8 cellular contexts compared by ENCODE assay signal in genomic region chr10:13162013-13162364, GRCh38. TPM values are rescaled to one million over a fixed set of nuclear protein-coding genes. Genes with fewer than 3 reads are reported as not detected.
DNase-seq lines count a peak whose midpoint lies in the region; ATAC-seq, FAIRE-seq and TF ChIP-seq lines count a peak whose summit lies in the region.

No MANE protein-coding gene starts in this region.

- no peaks in the 10 kb centered on the region for H3K27me3 ChIP-seq in A673 (replicated peaks; ENCODE audit: insufficient read depth, low read depth, low read length, poor library complexity)
- no peaks in the 10 kb centered on the region for H3K27me3 ChIP-seq in keratinocyte (ENCODE audit: control insufficient read depth, extremely low read depth, insufficient read depth, low read length)

- H3K27me3 Mint-ChIP-seq in activated CD8-positive, alpha-beta T cell treated with anti-CD3 and anti-CD28 coated beads, Interleukin-2, amount 10 ng/mL, durations not matched to agents 7 days and 5 days (ENCODE audit: low read depth) = no peaks in the 10 kb centered on the region

- no peaks in the 10 kb centered on the region for H3K9me3 Mint-ChIP-seq in activated CD8-positive, alpha-beta T cell treated with anti-CD3 and anti-CD28 coated beads, Interleukin-2, amount 10 ng/mL, durations not matched to agents 7 days and 5 days (ENCODE audit: insufficient read depth)

- peak overlapping the region; percentile 91 for H3K4me3 Mint-ChIP-seq in activated CD8-positive, alpha-beta T cell treated with anti-CD3 and anti-CD28 coated beads, Interleukin-2, amount 10 ng/mL, durations not matched to agents 7 days and 5 days

- H3K4me2 ChIP-seq in keratinocyte (ENCODE audit: control insufficient read depth, extremely low read depth, insufficient read depth, low read depth, low read length) = peak overlapping the region; percentile 79

- H3K4me3 ChIP-seq in A673 (ENCODE audit: low read depth, low read length, poor library complexity, severe bottlenecking) = peak overlapping the region; percentile 59
- peak overlapping the region; percentile 60 to 88 (median 87) for H3K4me3 ChIP-seq in keratinocyte (ENCODE audit: control insufficient read depth in 2 of 3, extremely low read depth in 1 of 3, insufficient read depth in 2 of 3, low read depth in 1 of 3, low read length in 3 of 3)

- H3K36me3 Mint-ChIP-seq in activated CD8-positive, alpha-beta T cell treated with anti-CD3 and anti-CD28 coated beads, Interleukin-2, amount 10 ng/mL, durations not matched to agents 7 days and 5 days (ENCODE audit: low read depth) = peaks cover 28% of the 10 kb centered on the region

- H3K4me1 Mint-ChIP-seq in activated CD8-positive, alpha-beta T cell treated with anti-CD3 and anti-CD28 coated beads, Interleukin-2, amount 10 ng/mL, durations not matched to agents 7 days and 5 days (ENCODE audit: low read depth) = peaks cover 47% of the 10 kb centered on the region

- H3K36me3 ChIP-seq in A673 (ENCODE audit: insufficient read depth, low read length, poor library complexity, severe bottlenecking) (peaks cover 24% of the 10 kb centered on the region), keratinocyte (ENCODE audit: control insufficient read depth in 2 of 2, extremely low read depth in 1 of 2, insufficient read depth in 2 of 2, low read length in 2 of 2) (peaks cover 0 to 6% of the 10 kb centered on the region in 2 experiments)

- TF ChIP-seq CTCF in A673 (conservative IDR thresholded peaks at IDR 0.05; ENCODE audit: low read depth, low read length) (no peak), GM20000 (IDR thresholded peaks at IDR 0.05; ENCODE audit: extremely low read depth, missing control alignments) (no peak), keratinocyte (optimal IDR thresholded peaks at IDR 0.05 in 1 of 3, IDR thresholded peaks at IDR 0.05 in 1 of 3, conservative IDR thresholded peaks at IDR 0.05 in 1 of 3; ENCODE audit: extremely low read depth in 1 of 3, insufficient read depth in 2 of 3, low read length in 3 of 3) (no peak)

- no peaks in the 10 kb centered on the region for H3K9me1 ChIP-seq in keratinocyte (ENCODE audit: control insufficient read depth, extremely low read depth, insufficient read depth, low read length)

- CTCF ChIA-PET in A673 (lab: Charles Lee) = interaction anchor here (1.8 kb wide), 1 partner anchor 140 kb away, joined by 11 read pairs; no protein-coding TSS in a partner anchor
- CTCF ChIA-PET in activated CD8-positive, alpha-beta T cell treated with anti-CD3 and anti-CD28 coated beads, Interleukin-2, amount 10 ng/mL, durations not matched to agents 7 days and 5 days (lab: Charles Lee) = interaction anchor here (0.6 to 3.1 kb wide), 25 partner anchors 9 to 278 kb away, joined by 3 to 29 read pairs (median 3); partner anchors contain the start of genes PHYH and SEPHS1

- DNase-seq in A673 (ENCODE audit: low spot score) (no peak), GM20000 (ENCODE audit: low spot score) (peak; percentile 35), keratinocyte (ENCODE audit: low read depth, low spot score) (no peak), putamen (ENCODE audit: low spot score) (no peak), NCI-H446 treated with DMSO at 0.1 percent for 48 hours (lab: John Stamatoyannopoulos, UW) (no peak), NCI-H2081 treated with DMSO at 0.1 percent for 48 hours (lab: John Stamatoyannopoulos, UW) (no peak), KG1 (lab: John Stamatoyannopoulos, UW) (no peak)
- no peak for DNase-seq in activated CD8-positive, alpha-beta T cell treated with anti-CD3 and anti-CD28 coated beads, Interleukin-2, amount 10 ng/mL, durations not matched to agents 7 days and 5 days

- FAIRE-seq in keratinocyte (lab: Jason Lieb, UNC) = no peak

- no peaks in the 10 kb centered on the region for H4K20me1 ChIP-seq in keratinocyte (ENCODE audit: control insufficient read depth, extremely low read depth, insufficient read depth, low read length)

- H3K9me3 ChIP-seq in A673 (ENCODE audit: low read depth, low read length, poor library complexity, severe bottlenecking) (no peaks in the 10 kb centered on the region), keratinocyte (ENCODE audit: control insufficient read depth, low read depth, low read length) (no peaks in the 10 kb centered on the region)

- peak overlapping the region; percentile 86 for H3K27ac Mint-ChIP-seq in activated CD8-positive, alpha-beta T cell treated with anti-CD3 and anti-CD28 coated beads, Interleukin-2, amount 10 ng/mL, durations not matched to agents 7 days and 5 days

- POLR2A ChIA-PET in A673 (lab: Charles Lee; ENCODE audit: low non-redundant PET) = no interaction called here
- POLR2A ChIA-PET in activated CD8-positive, alpha-beta T cell treated with anti-CD3 and anti-CD28 coated beads, Interleukin-2, amount 10 ng/mL, durations not matched to agents 7 days and 5 days (lab: Charles Lee) = interaction anchor here (0.6 to 2.9 kb wide), 4 partner anchors 33 to 188 kb away, joined by 3 to 17 read pairs (median 4); partner anchors contain the start of gene PHYH

- H3K9ac ChIP-seq in keratinocyte (ENCODE audit: control insufficient read depth, extremely low read depth, insufficient read depth, low read length) = peak overlapping the region; percentile 75

- H3K79me2 ChIP-seq in keratinocyte (ENCODE audit: control insufficient read depth, insufficient read depth, low read length) = peaks cover 23% of the 10 kb centered on the region

- no TSS peak for BruUV-seq in A673 (replicated peaks; lab: Mats Ljungman, UMichigan)

- dilution Hi-C loops in keratinocyte (cut with MboI; ENCODE audit: extremely low pct_ligation_motif_present, low sequenced_read_pairs) = no loop called here

- H2AFZ ChIP-seq in keratinocyte (ENCODE audit: control insufficient read depth, low read length) = peak overlapping the region; percentile 85

- H3K4me1 ChIP-seq in A673 (ENCODE audit: insufficient read depth, low read length, poor library complexity, severe bottlenecking) (peaks cover 5% of the 10 kb centered on the region), keratinocyte (ENCODE audit: control insufficient read depth, extremely low read depth, insufficient read depth, low read length) (peaks cover 13% of the 10 kb centered on the region)

- H3K27ac ChIP-seq in A673 (ENCODE audit: low read depth, low read length, poor library complexity, severe bottlenecking) (peak overlapping the region; percentile 81), keratinocyte (ENCODE audit: control insufficient read depth, insufficient read depth, low read length) (peak overlapping the region; percentile 63)

- intact Hi-C loops in A673 (cut with micrococcal nuclease; ENCODE audit: unreplicated experiment) = loop anchor here (5.0 kb wide), 1 partner anchor 65 kb away; no protein-coding TSS in a partner anchor

- no peak for ATAC-seq in activated CD8-positive, alpha-beta T cell treated with anti-CD3 and anti-CD28 coated beads, Interleukin-2, amount 10 ng/mL, durations not matched to agents 7 days and 5 days

RNA-seq across cellular contexts. Expression of gene MCM10, which starts 0.6 kb away (rescaled TPM):
- total RNA-seq in A673 (2021) = 89.3 and 97.5 TPM in 2 replicates
- total RNA-seq in activated CD8-positive, alpha-beta T cell treated with anti-CD3 and anti-CD28 coated beads, Interleukin-2, amount 10 ng/mL, durations not matched to agents 7 days and 5 days = 10 to 100 TPM; 68.3 to 73.5 TPM
- 0.75 to 6.4 TPM (median 6.2 TPM) in 3 replicates for polyA plus RNA-seq in keratinocyte
- 0.16 TPM for polyA plus RNA-seq in keratinocyte (2011; ENCODE audit: low read depth)
- polyA plus RNA-seq in keratinocyte (2011; cell fraction: cytosol; rRNA removed) = 1.2 and 2.0 TPM in 2 replicates
- polyA plus RNA-seq in keratinocyte (2011; cell fraction: nucleus; rRNA removed) = 2.0 and 2.9 TPM in 2 replicates
- polyA plus RNA-seq in keratinocyte (2012; ENCODE audit: low replicate concordance) = 0.76 and 6.7 TPM in 2 replicates
- 0.26 to 7.3 TPM (median 4.7 TPM) in 3 replicates for polyA minus RNA-seq in keratinocyte
- 5.8 TPM for polyA minus RNA-seq in keratinocyte (2011; cell fraction: cytosol; rRNA and poly(A)+ RNA removed)
- 2.5 and 3.4 TPM in 2 replicates for polyA minus RNA-seq in keratinocyte (2011; cell fraction: nucleus; rRNA and poly(A)+ RNA removed)
